In genomic region chr5:132228241-132229035, GRCh38 we compare ENCODE assay signal across 8 cellular contexts. TPM values are rescaled to one million over a fixed set of nuclear protein-coding genes. Genes with fewer than 3 reads are reported as not detected.
DNase-seq lines count a peak whose midpoint lies in the region; ATAC-seq and TF ChIP-seq lines count a peak whose summit lies in the region.

No MANE protein-coding gene starts in this region.

- H4K91ac ChIP-seq in IMR-90 (ENCODE audit: insufficient read depth, low read depth, low read length) = peak overlapping the region; percentile 60

- H4K8ac ChIP-seq in IMR-90 (ENCODE audit: low read depth in 2 of 2, low read length in 2 of 2) = peak overlapping the region; percentile 83 to 94; a peak in 2 of 4 replicates

- DNase-seq in AG09309 (ENCODE audit: low read depth) = no peak
- no peak for DNase-seq in IMR-90
- peak; percentile 39 for DNase-seq in natural killer cell treated with Interleukin-12 subunit alpha and Interleukin-12 subunit beta and Interleukin-15 and Interleukin-18, amount 100 ng/mL, for 72 hours (ENCODE audit: low spot score)
- no peak for DNase-seq in Karpas-422
- DNase-seq in NCI-H1048 (lab: John Stamatoyannopoulos, UW) = no peak

- H3K4me1 Mint-ChIP-seq in natural killer cell treated with Interleukin-12 subunit alpha and Interleukin-12 subunit beta and Interleukin-15 and Interleukin-18, amount 100 ng/mL, for 72 hours (ENCODE audit: low read depth in 2 of 2) = peaks cover 7 to 23% of the 10 kb centered on the region in 2 donors

- peak overlapping the region; percentile 32; the same call in 1 of the 2 replicates for H2BK120ac ChIP-seq in IMR-90 (ENCODE audit: low read depth, low read length)

- H3K9me2 ChIP-seq in Karpas-422 (replicated peaks; ENCODE audit: insufficient read depth, low read length) = no peaks in the 10 kb centered on the region

- peak overlapping the region; percentile 11; the same call in 1 of the 2 replicates for H3K56ac ChIP-seq in IMR-90 (ENCODE audit: extremely low read depth, insufficient read depth, low read length)

- no peaks in the 10 kb centered on the region for H3K36me3 Mint-ChIP-seq in natural killer cell treated with Interleukin-12 subunit alpha and Interleukin-12 subunit beta and Interleukin-15 and Interleukin-18, amount 100 ng/mL, for 72 hours

- H4K20me1 ChIP-seq in IMR-90 (ENCODE audit: insufficient read depth, low read length) (peaks cover 28% of the 10 kb centered on the region), Karpas-422 (ENCODE audit: insufficient read depth, low read depth, low read length) (no peaks in the 10 kb centered on the region)

- H3K27ac ChIP-seq in IMR-90 (ENCODE audit: insufficient read depth, low read length) (peak overlapping the region; percentile 35; the same call in 1 of the 2 replicates), ectodermal cell (ENCODE audit: insufficient read depth, low read depth, low read length, poor library complexity, severe bottlenecking) (no peak overlapping the region), Karpas-422 (ENCODE audit: low read length) (no peak overlapping the region)

- POLR2A ChIA-PET in IMR-90 (lab: Charles Lee; ENCODE audit: unreplicated experiment) = interaction anchor here (1.5 kb wide), 1 partner anchor 23 kb away, joined by 6 read pairs; no protein-coding TSS in a partner anchor

- H3K27me3 ChIP-seq in IMR-90 (ENCODE audit: control insufficient read depth, insufficient read depth, low read length) (no peaks in the 10 kb centered on the region; the same call in 1 of the 2 replicates), ectodermal cell (ENCODE audit: control insufficient read depth, insufficient read depth, low read length, poor library complexity, severe bottlenecking) (peaks cover 34% of the 10 kb centered on the region), Karpas-422 (ENCODE audit: low read length) (no peaks in the 10 kb centered on the region)

- H2BK15ac ChIP-seq in IMR-90 (ENCODE audit: low read depth, low read length) = no peak overlapping the region

- peak overlapping the region; percentile 50; the same call in 1 of the 2 replicates for H3K9ac ChIP-seq in IMR-90 (ENCODE audit: low read depth, low read length)
- H3K9ac ChIP-seq in Karpas-422 (ENCODE audit: low read length) = no peak overlapping the region

- intact Hi-C loops in IMR-90 (cut with micrococcal nuclease) = no loop called here

- peak overlapping the region; percentile 73 for H3K4me2 ChIP-seq in IMR-90 (ENCODE audit: low read depth, low read length)
- no peak overlapping the region for H3K4me2 ChIP-seq in Karpas-422 (ENCODE audit: low read depth, low read length, poor library complexity, severe bottlenecking)

- BruUV-seq in IMR-90 (replicated peaks; lab: Mats Ljungman, UMichigan) = no TSS peak

- peaks cover 26 to 38% of the 10 kb centered on the region in 2 experiments for H3K79me1 ChIP-seq in IMR-90 (ENCODE audit: low read depth in 1 of 2, low read length in 2 of 2)

- peak overlapping the region; percentile 24; the same call in 1 of the 2 replicates for H3K23ac ChIP-seq in IMR-90 (ENCODE audit: low read depth, low read length)

- H3K14ac ChIP-seq in IMR-90 (replicated peaks; ENCODE audit: low read depth, low read length) = 0 out of 2 replicates have a peak overlapping the region, but pooled peaks have one; percentile 25

- no peak for TF ChIP-seq RAD21 in IMR-90 (IDR thresholded peaks at IDR 0.05; ENCODE audit: low read length)

- H3K4me3 Mint-ChIP-seq in natural killer cell treated with Interleukin-12 subunit alpha and Interleukin-12 subunit beta and Interleukin-15 and Interleukin-18, amount 100 ng/mL, for 72 hours = peak overlapping the region; percentile 32

- no peaks in the 10 kb centered on the region for H3K9me3 Mint-ChIP-seq in natural killer cell treated with Interleukin-12 subunit alpha and Interleukin-12 subunit beta and Interleukin-15 and Interleukin-18, amount 100 ng/mL, for 72 hours

- in situ Hi-C loops in IMR-90 (cut with MboI; ENCODE audit: low sequenced_read_pairs) = no loop called here

- peaks cover 24% of the 10 kb centered on the region for H3K4me1 ChIP-seq in IMR-90 (ENCODE audit: control insufficient read depth, insufficient read depth, low read length)
- H3K4me1 ChIP-seq in ectodermal cell (ENCODE audit: control insufficient read depth, insufficient read depth, low read length) = no peaks in the 10 kb centered on the region
- H3K4me1 ChIP-seq in Karpas-422 (ENCODE audit: low read length) = no peaks in the 10 kb centered on the region

- TF ChIP-seq CTCF in AG09309 (IDR thresholded peaks at IDR 0.05; ENCODE audit: control insufficient read depth, insufficient read depth, low read depth, low read length, missing control alignments) (no peak), IMR-90 (conservative IDR thresholded peaks at IDR 0.05; ENCODE audit: low read depth, low read length) (no peak)

- H4K5ac ChIP-seq in IMR-90 (ENCODE audit: low read depth, low read length) = peak overlapping the region; percentile 77

- dilution Hi-C loops in IMR-90 (cut with HindIII; ENCODE audit: low sequenced_read_pairs, unreplicated experiment) = no loop called here

- peak overlapping the region; percentile 59 for H3K4me3 ChIP-seq in AG09309 (ENCODE audit: control insufficient read depth, low read depth, low read length)
- peak overlapping the region; percentile 61 for H3K4me3 ChIP-seq in IMR-90 (ENCODE audit: insufficient read depth, low read depth, low read length)
- peak overlapping the region; percentile 60 for H3K4me3 ChIP-seq in ectodermal cell (ENCODE audit: insufficient read depth, low read depth, low read length)
- no peak overlapping the region for H3K4me3 ChIP-seq in Karpas-422 (ENCODE audit: low read length)

- H3K27me3 Mint-ChIP-seq in natural killer cell treated with Interleukin-12 subunit alpha and Interleukin-12 subunit beta and Interleukin-15 and Interleukin-18, amount 100 ng/mL, for 72 hours = peaks cover 20 to 28% of the 10 kb centered on the region in 2 donors

- H2BK5ac ChIP-seq in IMR-90 (ENCODE audit: low read depth, low read length, poor library complexity, severe bottlenecking) = peak overlapping the region; percentile 34

- H2BK20ac ChIP-seq in IMR-90 (ENCODE audit: low read depth, low read length) = no peak overlapping the region

- H3K79me2 ChIP-seq in Karpas-422 (ENCODE audit: low read length) = no peaks in the 10 kb centered on the region

- CTCF ChIA-PET in IMR-90 (lab: Yijun Ruan, JAX) = interaction anchor here (0.6 to 2.1 kb wide), 4 partner anchors 10 to 220 kb away, joined by 3 to 10 read pairs (median 6); no protein-coding TSS in a partner anchor

- H3K9me3 ChIP-seq in IMR-90 (ENCODE audit: control insufficient read depth, insufficient read depth, low read length) (no peaks in the 10 kb centered on the region), ectodermal cell (ENCODE audit: control insufficient read depth, low read length) (no peaks in the 10 kb centered on the region), Karpas-422 (ENCODE audit: low read length) (no peaks in the 10 kb centered on the region)

- H3K4ac ChIP-seq in IMR-90 (ENCODE audit: low read depth, low read length) = peak overlapping the region; percentile 84

- TF ChIP-seq POLR2A in IMR-90 (IDR thresholded peaks at IDR 0.05; ENCODE audit: low read depth, low read length) = no peak

- 80% methylated on average over 15 of the region's 27 CpGs; no CpG with 5 or more reads in 1 of the 2 experiments for WGBS in IMR-90 (ENCODE audit: extremely low coverage in 2 of 2, insufficient read length in 1 of 2), 2 experiments
- WGBS in ectodermal cell, 2 experiments = 70% methylated on average over 27 of the region's 27 CpGs

- ATAC-seq in IMR-90 (ENCODE audit: low read depth) = no peak
- ATAC-seq in natural killer cell treated with Interleukin-12 subunit alpha and Interleukin-12 subunit beta and Interleukin-15 and Interleukin-18, amount 100 ng/mL, for 72 hours = no peak
- ATAC-seq in GM21390 (IDR thresholded peaks at IDR 0.05; ENCODE audit: unreplicated experiment) = no peak
- ATAC-seq in HG03045 (IDR thresholded peaks at IDR 0.05; ENCODE audit: unreplicated experiment) = no peak

- H2AK9ac ChIP-seq in IMR-90 (replicated peaks; ENCODE audit: low read depth, low read length, poor library complexity) = peak overlapping the region; percentile 96

- peaks cover 26% of the 10 kb centered on the region for H3K9me1 ChIP-seq in IMR-90 (ENCODE audit: insufficient read depth, low read length)

- peak overlapping the region; percentile 56 for H2AK5ac ChIP-seq in IMR-90 (ENCODE audit: low read depth, low read length)

- H2AFZ ChIP-seq in IMR-90 (replicated peaks; ENCODE audit: low read length, poor library complexity) (peak overlapping the region; percentile 95), Karpas-422 (ENCODE audit: low read length) (no peak overlapping the region)

- H3K36me3 ChIP-seq in IMR-90 (ENCODE audit: control insufficient read depth, insufficient read depth, low read length) (no peaks in the 10 kb centered on the region), ectodermal cell (ENCODE audit: control insufficient read depth, insufficient read depth, low read length) (no peaks in the 10 kb centered on the region), Karpas-422 (ENCODE audit: insufficient read depth, low read length) (no peaks in the 10 kb centered on the region)

- no peak overlapping the region for H3K18ac ChIP-seq in IMR-90 (ENCODE audit: low read depth, low read length)

- no peak overlapping the region for H3K27ac Mint-ChIP-seq in natural killer cell treated with Interleukin-12 subunit alpha and Interleukin-12 subunit beta and Interleukin-15 and Interleukin-18, amount 100 ng/mL, for 72 hours

RNA-seq across cellular contexts. Expression of gene P4HA2, which starts 0.8 kb away (rescaled TPM):
- total RNA-seq in IMR-90 (2012; rRNA removed) = 190 and 225 TPM in 2 replicates
- 184 and 186 TPM in 2 replicates for polyA plus RNA-seq in IMR-90 (2012; rRNA removed)
- polyA plus RNA-seq in IMR-90 (2012; cell fraction: cytosol; rRNA removed) = 144 and 191 TPM in 2 replicates
- 99.1 and 183 TPM in 2 replicates for polyA plus RNA-seq in IMR-90 (2012; cell fraction: nucleus; rRNA removed; ENCODE audit: low replicate concordance)
- 2.9 TPM for polyA plus RNA-seq in ectodermal cell (2013, experiment 1 of 4)
- polyA plus RNA-seq in ectodermal cell (2013, experiment 2 of 4) = 2.8 TPM
- polyA plus RNA-seq in ectodermal cell (2013, experiment 3 of 4) = 4.7 TPM
- 4.7 TPM for polyA plus RNA-seq in ectodermal cell (2013, experiment 4 of 4)
- 10 to 100 TPM in 1 of 2 donors, 1 to 10 TPM in 1; 5.5 to 20.1 TPM for total RNA-seq in natural killer cell treated with Interleukin-12 subunit alpha and Interleukin-12 subunit beta and Interleukin-15 and Interleukin-18, amount 100 ng/mL, for 72 hours
- 0.18 TPM in 1 of 2 replicates, not detected in the other for total RNA-seq in Karpas-422 (2014; rRNA removed; shearing (Covaris generic); ENCODE audit: low replicate concordance)

RNA-seq across cellular contexts. Expression of gene PDLIM4, which starts 29.1 kb away (rescaled TPM):
- total RNA-seq in IMR-90 (2012; rRNA removed) = 61.1 and 97.5 TPM in 2 replicates
- polyA plus RNA-seq in IMR-90 (2012; rRNA removed) = 214 and 225 TPM in 2 replicates
- 62.0 and 132 TPM in 2 replicates for polyA plus RNA-seq in IMR-90 (2012; cell fraction: cytosol; rRNA removed)
- 199 and 416 TPM in 2 replicates for polyA plus RNA-seq in IMR-90 (2012; cell fraction: nucleus; rRNA removed; ENCODE audit: low replicate concordance)
- 20.3 TPM for polyA plus RNA-seq in ectodermal cell (2013, experiment 1 of 4)
- polyA plus RNA-seq in ectodermal cell (2013, experiment 2 of 4) = 18.2 TPM
- polyA plus RNA-seq in ectodermal cell (2013, experiment 3 of 4) = 22.5 TPM
- 21.8 TPM for polyA plus RNA-seq in ectodermal cell (2013, experiment 4 of 4)
- not detected for total RNA-seq in natural killer cell treated with Interleukin-12 subunit alpha and Interleukin-12 subunit beta and Interleukin-15 and Interleukin-18, amount 100 ng/mL, for 72 hours
- total RNA-seq in Karpas-422 (2014; rRNA removed; shearing (Covaris generic); ENCODE audit: low replicate concordance) = not detected in 2 replicates

Comparison
In these comparisons a context has a peak if more than half of its experiments do, and no peak if none do; other contexts are left out.
1. RNA of gene PDLIM4, which starts 29.1 kb away (total RNA-seq): 61.1 to 97.5 TPM in IMR-90; not detected in natural killer cell treated with Interleukin-12 subunit alpha and Interleukin-12 subunit beta and Interleukin-15 and Interleukin-18, amount 100 ng/mL, for 72 hours and not detected in Karpas-422; every median in the first group is over 10 times any median in the second.